Comparison of ENCODE assay signal across 9 cellular contexts in genomic region chr18:23283933-23284430, GRCh38.
A peak's percentile ranks its signal among the peaks of the same experiment; 100 is the strongest.
DNase-seq lines count a peak whose midpoint lies in the region; ATAC-seq and TF ChIP-seq lines count a peak whose summit lies in the region.
"Had no signal": no experiment of that assay in that cellular context is flagged by ENCODE, and none has a peak within 500 bp of the region (broad histone marks: within the 10 kb centered on the region; RNA-seq: fewer than 3 reads in every experiment).

No MANE protein-coding gene starts in this region.

- H3K36me3 ChIP-seq in skeletal muscle satellite cell (ENCODE audit: insufficient read depth, low read length): no peaks in the 10 kb centered on the region
- H3K36me3 ChIP-seq in right atrium auricular region: no peaks in the 10 kb centered on the region
- H3K36me3 ChIP-seq: Peyer's patch had no signal

- peak overlapping the region; percentile 5 for H3K4me2 ChIP-seq in skeletal muscle satellite cell (ENCODE audit: low read length)

- POLR2A ChIA-PET in activated CD4-positive, alpha-beta T cell treated with anti-CD3 and anti-CD28 coated beads for 36 hours (lab: Charles Lee): no interaction called here

- H3K27ac ChIP-seq in right atrium auricular region: no peak overlapping the region
- H3K27ac ChIP-seq: Peyer's patch had no signal

- no peak for TF ChIP-seq POLR2A in erythroblast (IDR thresholded peaks at IDR 0.05; ENCODE audit: low read length)

- CTCF ChIA-PET in activated CD4-positive, alpha-beta T cell treated with anti-CD3 and anti-CD28 coated beads for 36 hours (lab: Charles Lee): no interaction called here

- no peak for TF ChIP-seq CTCF in right atrium auricular region (IDR thresholded peaks at IDR 0.05)

- H3K9me3 ChIP-seq in skeletal muscle satellite cell (replicated peaks; ENCODE audit: low read length) (no peaks in the 10 kb centered on the region), right atrium auricular region (no peaks in the 10 kb centered on the region)
- H3K9me3 ChIP-seq: Peyer's patch had no signal

- no peaks in the 10 kb centered on the region for H3K9me3 Mint-ChIP-seq in activated CD4-positive, alpha-beta T cell treated with anti-CD3 and anti-CD28 coated beads for 36 hours (ENCODE audit: low read depth)
- H3K9me3 Mint-ChIP-seq in activated naive CD8-positive, alpha-beta T cell treated with anti-CD3 and anti-CD28 coated beads for 36 hours: no peaks in the 10 kb centered on the region

- H3K4me1 ChIP-seq in skeletal muscle satellite cell (ENCODE audit: control insufficient read depth, insufficient read depth, low read length): peaks cover 11% of the 10 kb centered on the region
- H3K4me1 ChIP-seq in right atrium auricular region: no peaks in the 10 kb centered on the region
- H3K4me1 ChIP-seq: Peyer's patch had no signal

- H3K27ac Mint-ChIP-seq in activated CD4-positive, alpha-beta T cell treated with anti-CD3 and anti-CD28 coated beads for 36 hours: peak overlapping the region; percentile 59
- peak overlapping the region; percentile 66 for H3K27ac Mint-ChIP-seq in activated naive CD8-positive, alpha-beta T cell treated with anti-CD3 and anti-CD28 coated beads for 36 hours

- DNase-seq in activated CD4-positive, alpha-beta T cell treated with anti-CD3 and anti-CD28 coated beads for 36 hours: peak; percentile 61
- no peak for DNase-seq in activated CD4-positive, alpha-beta T cell treated with anti-CD3 and anti-CD28 coated beads for 1 hour
- DNase-seq in activated naive CD8-positive, alpha-beta T cell treated with anti-CD3 and anti-CD28 coated beads for 36 hours: peak; percentile 37
- no peak for DNase-seq in erythroblast (lab: John Stamatoyannopoulos, UW)
- DNase-seq in sciatic nerve (ENCODE audit: low spot score): no peak
- DNase-seq in right atrium auricular region (ENCODE audit: low spot score): no peak

- peak; percentile 89 for ATAC-seq in activated CD4-positive, alpha-beta T cell treated with anti-CD3 and anti-CD28 coated beads for 36 hours
- ATAC-seq in HG03280 (IDR thresholded peaks at IDR 0.05; ENCODE audit: unreplicated experiment) (peak; percentile 52), sciatic nerve (no peak)

- H3K4me1 Mint-ChIP-seq in activated CD4-positive, alpha-beta T cell treated with anti-CD3 and anti-CD28 coated beads for 36 hours: peaks cover 17% of the 10 kb centered on the region
- peaks cover 13% of the 10 kb centered on the region for H3K4me1 Mint-ChIP-seq in activated naive CD8-positive, alpha-beta T cell treated with anti-CD3 and anti-CD28 coated beads for 36 hours

- H3K27me3 ChIP-seq in skeletal muscle satellite cell (ENCODE audit: control insufficient read depth, insufficient read depth, low read length) (no peaks in the 10 kb centered on the region), right atrium auricular region (no peaks in the 10 kb centered on the region)
- H3K27me3 ChIP-seq: Peyer's patch had no signal

- intact Hi-C loops in activated CD4-positive, alpha-beta T cell treated with anti-CD3 and anti-CD28 coated beads for 36 hours (cut with DNase I, micrococcal nuclease): loop anchor here in 1 of 2 experiments (2.0 kb wide), 1 partner anchor 53 kb away; no protein-coding TSS in a partner anchor
- intact Hi-C loops in sciatic nerve (cut with DNase I): no loop called here

- no peak overlapping the region for H3K4me3 Mint-ChIP-seq in activated CD4-positive, alpha-beta T cell treated with anti-CD3 and anti-CD28 coated beads for 36 hours
- no peak overlapping the region for H3K4me3 Mint-ChIP-seq in activated naive CD8-positive, alpha-beta T cell treated with anti-CD3 and anti-CD28 coated beads for 36 hours

- no peaks in the 10 kb centered on the region for H3K36me3 Mint-ChIP-seq in activated CD4-positive, alpha-beta T cell treated with anti-CD3 and anti-CD28 coated beads for 36 hours (ENCODE audit: low read depth)
- no peaks in the 10 kb centered on the region for H3K36me3 Mint-ChIP-seq in activated naive CD8-positive, alpha-beta T cell treated with anti-CD3 and anti-CD28 coated beads for 36 hours

- no peaks in the 10 kb centered on the region for H3K27me3 Mint-ChIP-seq in activated CD4-positive, alpha-beta T cell treated with anti-CD3 and anti-CD28 coated beads for 36 hours
- no peaks in the 10 kb centered on the region for H3K27me3 Mint-ChIP-seq in activated naive CD8-positive, alpha-beta T cell treated with anti-CD3 and anti-CD28 coated beads for 36 hours

- no peak overlapping the region for H3K9ac ChIP-seq in skeletal muscle satellite cell (ENCODE audit: low read depth, low read length)

- no peak overlapping the region for H3K4me3 ChIP-seq in skeletal muscle satellite cell (ENCODE audit: low read length)
- no peak overlapping the region for H3K4me3 ChIP-seq in right atrium auricular region
- H3K4me3 ChIP-seq: Peyer's patch had no signal

Comparison
In these comparisons a context has a peak if more than half of its experiments do, and no peak if none do; other contexts are left out.
1. DNase-seq: peak in activated CD4-positive, alpha-beta T cell treated with anti-CD3 and anti-CD28 coated beads for 36 hours (single experiment) and activated naive CD8-positive, alpha-beta T cell treated with anti-CD3 and anti-CD28 coated beads for 36 hours (single experiment); none in activated CD4-positive, alpha-beta T cell treated with anti-CD3 and anti-CD28 coated beads for 1 hour (single experiment), erythroblast (0 of 2), sciatic nerve (single experiment) and right atrium auricular region (single experiment).